1 cellular context compared by ENCODE assay signal in the genomic region with DNA sequence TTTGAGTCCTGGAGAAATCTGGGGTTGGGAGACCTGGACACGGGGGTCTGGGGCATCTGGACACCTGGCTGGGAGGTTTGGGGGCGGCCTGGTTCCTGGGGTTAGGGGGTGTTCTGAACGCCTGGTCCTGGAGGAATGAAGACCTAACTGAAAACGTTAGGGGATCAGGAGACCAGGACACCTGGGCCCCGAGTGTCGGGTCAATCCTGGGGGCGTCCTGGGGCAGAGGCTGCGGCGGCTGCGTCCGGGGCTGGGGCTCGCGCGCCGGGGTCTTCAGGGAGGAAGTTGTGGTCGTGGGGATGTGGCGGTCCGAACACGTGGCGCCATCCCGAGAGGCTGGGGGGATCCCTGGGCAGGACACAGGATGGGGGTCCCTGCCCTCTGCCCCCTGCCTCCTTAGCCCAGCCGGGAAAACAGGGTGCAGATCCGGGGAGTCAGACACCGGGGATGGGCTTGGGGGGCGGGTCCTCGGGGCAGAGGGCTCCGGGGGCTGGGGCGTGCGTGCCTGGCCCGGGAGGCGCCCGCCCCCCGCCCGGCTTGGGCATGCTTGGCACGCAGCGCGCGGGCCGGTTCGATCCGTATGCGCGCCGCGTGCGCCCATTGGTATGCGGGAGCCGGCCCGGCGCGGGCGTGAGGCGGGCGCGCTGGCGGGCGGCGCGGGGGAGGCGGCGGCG.
TF ChIP-seq lines count a peak whose summit lies in the region.

No MANE protein-coding gene starts in this region.

TF ChIP-seq in HepG2, 621 proteins besides CTCF, POLR2A, EP300 and RAD21:
- TF ChIP-seq, protein P1, sequence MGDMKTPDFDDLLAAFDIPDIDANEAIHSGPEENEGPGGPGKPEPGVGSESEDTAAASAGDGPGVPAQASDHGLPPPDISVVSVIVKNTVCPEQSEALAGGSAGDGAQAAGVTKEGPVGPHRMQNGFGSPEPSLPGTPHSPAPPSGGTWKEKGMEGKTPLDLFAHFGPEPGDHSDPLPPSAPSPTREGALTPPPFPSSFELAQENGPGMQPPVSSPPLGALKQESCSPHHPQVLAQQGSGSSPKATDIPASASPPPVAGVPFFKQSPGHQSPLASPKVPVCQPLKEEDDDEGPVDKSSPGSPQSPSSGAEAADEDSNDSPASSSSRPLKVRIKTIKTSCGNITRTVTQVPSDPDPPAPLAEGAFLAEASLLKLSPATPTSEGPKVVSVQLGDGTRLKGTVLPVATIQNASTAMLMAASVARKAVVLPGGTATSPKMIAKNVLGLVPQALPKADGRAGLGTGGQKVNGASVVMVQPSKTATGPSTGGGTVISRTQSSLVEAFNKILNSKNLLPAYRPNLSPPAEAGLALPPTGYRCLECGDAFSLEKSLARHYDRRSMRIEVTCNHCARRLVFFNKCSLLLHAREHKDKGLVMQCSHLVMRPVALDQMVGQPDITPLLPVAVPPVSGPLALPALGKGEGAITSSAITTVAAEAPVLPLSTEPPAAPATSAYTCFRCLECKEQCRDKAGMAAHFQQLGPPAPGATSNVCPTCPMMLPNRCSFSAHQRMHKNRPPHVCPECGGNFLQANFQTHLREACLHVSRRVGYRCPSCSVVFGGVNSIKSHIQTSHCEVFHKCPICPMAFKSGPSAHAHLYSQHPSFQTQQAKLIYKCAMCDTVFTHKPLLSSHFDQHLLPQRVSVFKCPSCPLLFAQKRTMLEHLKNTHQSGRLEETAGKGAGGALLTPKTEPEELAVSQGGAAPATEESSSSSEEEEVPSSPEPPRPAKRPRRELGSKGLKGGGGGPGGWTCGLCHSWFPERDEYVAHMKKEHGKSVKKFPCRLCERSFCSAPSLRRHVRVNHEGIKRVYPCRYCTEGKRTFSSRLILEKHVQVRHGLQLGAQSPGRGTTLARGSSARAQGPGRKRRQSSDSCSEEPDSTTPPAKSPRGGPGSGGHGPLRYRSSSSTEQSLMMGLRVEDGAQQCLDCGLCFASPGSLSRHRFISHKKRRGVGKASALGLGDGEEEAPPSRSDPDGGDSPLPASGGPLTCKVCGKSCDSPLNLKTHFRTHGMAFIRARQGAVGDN (CRISPR knock-in tag; IDR thresholded peaks at IDR 0.05), result peak; percentile 21; the same call in 1 of the 2 replicates
- TF ChIP-seq ZNF558 (CRISPR knock-in tag; IDR thresholded peaks at IDR 0.05; ENCODE audit: borderline replicate concordance) (no peak), ZNF563 (CRISPR knock-in tag; IDR thresholded peaks at IDR 0.05) (no peak), ZNF713 (CRISPR knock-in tag; IDR thresholded peaks at IDR 0.05) (no peak), ZNF530 (CRISPR knock-in tag; IDR thresholded peaks at IDR 0.05; ENCODE audit: low read depth) (no peak), MTF2 (CRISPR knock-in tag; IDR thresholded peaks at IDR 0.05; ENCODE audit: borderline replicate concordance) (0 out of 2 replicates have a peak, but pooled peaks have one; percentile 41), TAF1 (CRISPR knock-in tag; IDR thresholded peaks at IDR 0.05) (no peak), KLF15 (CRISPR knock-in tag; IDR thresholded peaks at IDR 0.05; ENCODE audit: borderline replicate concordance) (no peak), ZFP36 (IDR thresholded peaks at IDR 0.05; ENCODE audit: borderline replicate concordance, low read depth, low read length, partially characterized antibody) (no peak), FOSL1 (CRISPR knock-in tag; IDR thresholded peaks at IDR 0.05; ENCODE audit: borderline replicate concordance) (no peak), ZNF224 (CRISPR knock-in tag; IDR thresholded peaks at IDR 0.05) (no peak)
- TF ChIP-seq, protein P2, sequence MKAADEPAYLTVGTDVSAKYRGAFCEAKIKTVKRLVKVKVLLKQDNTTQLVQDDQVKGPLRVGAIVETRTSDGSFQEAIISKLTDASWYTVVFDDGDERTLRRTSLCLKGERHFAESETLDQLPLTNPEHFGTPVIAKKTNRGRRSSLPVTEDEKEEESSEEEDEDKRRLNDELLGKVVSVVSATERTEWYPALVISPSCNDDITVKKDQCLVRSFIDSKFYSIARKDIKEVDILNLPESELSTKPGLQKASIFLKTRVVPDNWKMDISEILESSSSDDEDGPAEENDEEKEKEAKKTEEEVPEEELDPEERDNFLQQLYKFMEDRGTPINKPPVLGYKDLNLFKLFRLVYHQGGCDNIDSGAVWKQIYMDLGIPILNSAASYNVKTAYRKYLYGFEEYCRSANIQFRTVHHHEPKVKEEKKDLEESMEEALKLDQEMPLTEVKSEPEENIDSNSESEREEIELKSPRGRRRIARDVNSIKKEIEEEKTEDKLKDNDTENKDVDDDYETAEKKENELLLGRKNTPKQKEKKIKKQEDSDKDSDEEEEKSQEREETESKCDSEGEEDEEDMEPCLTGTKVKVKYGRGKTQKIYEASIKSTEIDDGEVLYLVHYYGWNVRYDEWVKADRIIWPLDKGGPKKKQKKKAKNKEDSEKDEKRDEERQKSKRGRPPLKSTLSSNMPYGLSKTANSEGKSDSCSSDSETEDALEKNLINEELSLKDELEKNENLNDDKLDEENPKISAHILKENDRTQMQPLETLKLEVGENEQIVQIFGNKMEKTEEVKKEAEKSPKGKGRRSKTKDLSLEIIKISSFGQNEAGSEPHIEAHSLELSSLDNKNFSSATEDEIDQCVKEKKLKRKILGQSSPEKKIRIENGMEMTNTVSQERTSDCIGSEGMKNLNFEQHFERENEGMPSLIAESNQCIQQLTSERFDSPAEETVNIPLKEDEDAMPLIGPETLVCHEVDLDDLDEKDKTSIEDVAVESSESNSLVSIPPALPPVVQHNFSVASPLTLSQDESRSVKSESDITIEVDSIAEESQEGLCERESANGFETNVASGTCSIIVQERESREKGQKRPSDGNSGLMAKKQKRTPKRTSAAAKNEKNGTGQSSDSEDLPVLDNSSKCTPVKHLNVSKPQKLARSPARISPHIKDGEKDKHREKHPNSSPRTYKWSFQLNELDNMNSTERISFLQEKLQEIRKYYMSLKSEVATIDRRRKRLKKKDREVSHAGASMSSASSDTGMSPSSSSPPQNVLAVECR (CRISPR knock-in tag; IDR thresholded peaks at IDR 0.05; ENCODE audit: borderline replicate concordance), result peak; percentile 34; the same call in 1 of the 2 replicates
